Comparison of ENCODE assay signal across 1 cellular context in the genomic region with DNA sequence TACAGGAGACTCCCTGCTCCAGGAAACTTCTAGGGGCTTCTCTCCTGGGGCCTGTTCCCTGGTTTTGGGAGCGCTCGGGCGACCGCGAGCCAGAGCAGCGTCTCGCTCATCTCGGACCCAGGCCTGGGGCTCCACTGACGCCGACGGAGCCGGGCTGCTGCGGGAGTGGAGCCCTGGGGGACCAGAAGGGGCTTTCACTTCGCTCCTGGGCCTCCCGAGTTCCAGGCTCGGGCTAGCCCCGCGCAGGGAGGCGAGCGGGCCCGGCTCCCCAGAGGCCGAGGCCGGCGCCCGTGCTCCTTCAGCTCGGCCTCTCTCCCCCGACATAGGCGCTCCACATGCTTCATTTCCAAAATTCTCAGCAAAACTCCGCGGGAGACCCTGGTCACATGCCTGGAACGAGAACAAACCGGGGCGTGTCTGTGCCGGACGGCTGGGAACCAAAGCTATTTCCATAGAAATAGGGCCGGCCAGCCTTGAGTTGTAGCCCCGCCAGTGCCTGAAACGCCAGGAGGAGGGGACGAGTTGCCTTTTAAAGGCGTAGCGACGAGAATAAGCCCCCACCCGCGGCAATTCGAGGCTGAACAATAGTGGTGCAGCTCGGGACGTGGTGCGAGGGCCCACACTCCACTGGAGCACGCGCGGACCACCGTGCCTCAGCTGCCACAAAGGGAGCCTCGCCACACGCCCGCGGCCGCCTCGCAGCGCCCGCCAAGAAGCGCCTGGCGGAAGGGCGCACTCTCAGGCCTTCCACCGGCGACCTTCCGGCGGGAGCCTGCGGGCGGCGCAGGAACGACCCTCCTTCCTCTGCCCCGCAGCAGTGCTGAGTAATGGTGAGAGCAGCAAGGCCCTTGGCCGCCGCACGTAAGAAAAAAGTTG.
TF ChIP-seq lines count a peak whose summit lies in the region.

No MANE protein-coding gene starts in this region.

TF ChIP-seq in GM12878, 131 proteins besides CTCF, POLR2A, EP300 and RAD21 (continued from another document and continues in another):
- TF ChIP-seq, protein P1, sequence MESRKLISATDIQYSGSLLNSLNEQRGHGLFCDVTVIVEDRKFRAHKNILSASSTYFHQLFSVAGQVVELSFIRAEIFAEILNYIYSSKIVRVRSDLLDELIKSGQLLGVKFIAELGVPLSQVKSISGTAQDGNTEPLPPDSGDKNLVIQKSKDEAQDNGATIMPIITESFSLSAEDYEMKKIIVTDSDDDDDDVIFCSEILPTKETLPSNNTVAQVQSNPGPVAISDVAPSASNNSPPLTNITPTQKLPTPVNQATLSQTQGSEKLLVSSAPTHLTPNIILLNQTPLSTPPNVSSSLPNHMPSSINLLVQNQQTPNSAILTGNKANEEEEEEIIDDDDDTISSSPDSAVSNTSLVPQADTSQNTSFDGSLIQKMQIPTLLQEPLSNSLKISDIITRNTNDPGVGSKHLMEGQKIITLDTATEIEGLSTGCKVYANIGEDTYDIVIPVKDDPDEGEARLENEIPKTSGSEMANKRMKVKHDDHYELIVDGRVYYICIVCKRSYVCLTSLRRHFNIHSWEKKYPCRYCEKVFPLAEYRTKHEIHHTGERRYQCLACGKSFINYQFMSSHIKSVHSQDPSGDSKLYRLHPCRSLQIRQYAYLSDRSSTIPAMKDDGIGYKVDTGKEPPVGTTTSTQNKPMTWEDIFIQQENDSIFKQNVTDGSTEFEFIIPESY (IDR thresholded peaks at IDR 0.05): no peak
- TF ChIP-seq ASH2L (IDR thresholded peaks at IDR 0.05; ENCODE audit: borderline replicate concordance, low read depth) (no peak), FOXM1 (IDR thresholded peaks at IDR 0.05; ENCODE audit: low read depth, low read length) (no peak), PAX5 (IDR thresholded peaks at IDR 0.05; ENCODE audit: borderline replicate concordance, low read depth, low read length) (no peak), NR2C2 (IDR thresholded peaks at IDR 0.05; ENCODE audit: borderline replicate concordance, control insufficient read depth, insufficient read length, low read depth) (no peak), MYC (IDR thresholded peaks at IDR 0.05; ENCODE audit: insufficient read depth, insufficient read length, insufficient replicate concordance, low read length, severe bottlenecking) (peak; percentile 20), FOXK2 (IDR thresholded peaks at IDR 0.05) (no peak), IRF4 (IDR thresholded peaks at IDR 0.05; ENCODE audit: low read depth, low read length) (no peak), ZBTB11 (CRISPR knock-in tag; IDR thresholded peaks at IDR 0.05) (no peak), MTA2 (IDR thresholded peaks at IDR 0.05; ENCODE audit: low read depth) (no peak), GATAD2B (conservative IDR thresholded peaks at IDR 0.05; ENCODE audit: low read depth) (0 out of 2 replicates have a peak, but pooled peaks have one; percentile 89), FOS (IDR thresholded peaks at IDR 0.05; ENCODE audit: borderline replicate concordance, extremely low read depth, insufficient read length) (no peak), ESRRA (IDR thresholded peaks at IDR 0.05; ENCODE audit: low read length) (no peak), EGR1 (IDR thresholded peaks at IDR 0.05; ENCODE audit: borderline replicate concordance in 1 of 2, low read depth in 2 of 2, low read length in 2 of 2) (no peak), POLR2AphosphoS5 (IDR thresholded peaks at IDR 0.05; ENCODE audit: low read length) (peak; percentile 49; the same call in 1 of the 2 replicates), NR2C1 (IDR thresholded peaks at IDR 0.05) (no peak), YY1 (IDR thresholded peaks at IDR 0.05; ENCODE audit: low read depth, low read length) (no peak), CREB1 (IDR thresholded peaks at IDR 0.05; ENCODE audit: low read depth) (no peak), IKZF2 (IDR thresholded peaks at IDR 0.05) (0 out of 4 replicates have a peak, but pooled peaks of 1 of the 2 experiments have one; percentile 25), SIX5 (IDR thresholded peaks at IDR 0.05; ENCODE audit: low read depth, low read length, severe bottlenecking) (no peak), BCLAF1 (IDR thresholded peaks at IDR 0.05) (no peak), TARDBP (IDR thresholded peaks at IDR 0.05; ENCODE audit: borderline replicate concordance) (no peak), CHD2 (IDR thresholded peaks at IDR 0.05; ENCODE audit: borderline replicate concordance, low read depth, low read length) (no peak), SRF (IDR thresholded peaks at IDR 0.05; ENCODE audit: low read depth in 2 of 2, low read length in 2 of 2) (no peak), CBX5 (IDR thresholded peaks at IDR 0.05; ENCODE audit: low read depth) (0 out of 2 replicates have a peak, but pooled peaks have one; percentile 8), PRDM15 (CRISPR knock-in tag; IDR thresholded peaks at IDR 0.05) (no peak), MTA3 (IDR thresholded peaks at IDR 0.05; ENCODE audit: borderline replicate concordance, low read length) (no peak), MYB (IDR thresholded peaks at IDR 0.05; ENCODE audit: borderline replicate concordance, low read depth, low read length) (no peak), STAT3 (IDR thresholded peaks at IDR 0.05; ENCODE audit: low read depth, low read length) (no peak), POLR2AphosphoS2 (IDR thresholded peaks at IDR 0.05; ENCODE audit: low read depth, low read length) (no peak), BCL3 (IDR thresholded peaks at IDR 0.05; ENCODE audit: borderline replicate concordance, insufficient read depth, low read depth, low read length, poor library complexity, severe bottlenecking) (no peak), ETV6 (conservative IDR thresholded peaks at IDR 0.05 in 1 of 2, IDR thresholded peaks at IDR 0.05 in 1 of 2; ENCODE audit: borderline replicate concordance in 1 of 2, low read depth in 1 of 2) (0 out of 4 replicates have a peak, but pooled peaks of 1 of the 2 experiments have one; percentile 16), MLLT1 (IDR thresholded peaks at IDR 0.05) (peak; percentile 76; the same call in 1 of the 2 replicates)
- TF ChIP-seq, protein P2, sequence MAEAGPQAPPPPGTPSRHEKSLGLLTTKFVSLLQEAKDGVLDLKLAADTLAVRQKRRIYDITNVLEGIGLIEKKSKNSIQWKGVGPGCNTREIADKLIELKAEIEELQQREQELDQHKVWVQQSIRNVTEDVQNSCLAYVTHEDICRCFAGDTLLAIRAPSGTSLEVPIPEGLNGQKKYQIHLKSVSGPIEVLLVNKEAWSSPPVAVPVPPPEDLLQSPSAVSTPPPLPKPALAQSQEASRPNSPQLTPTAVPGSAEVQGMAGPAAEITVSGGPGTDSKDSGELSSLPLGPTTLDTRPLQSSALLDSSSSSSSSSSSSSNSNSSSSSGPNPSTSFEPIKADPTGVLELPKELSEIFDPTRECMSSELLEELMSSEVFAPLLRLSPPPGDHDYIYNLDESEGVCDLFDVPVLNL (IDR thresholded peaks at IDR 0.05; ENCODE audit: low read depth, low read length): no peak
- TF ChIP-seq, protein P3, sequence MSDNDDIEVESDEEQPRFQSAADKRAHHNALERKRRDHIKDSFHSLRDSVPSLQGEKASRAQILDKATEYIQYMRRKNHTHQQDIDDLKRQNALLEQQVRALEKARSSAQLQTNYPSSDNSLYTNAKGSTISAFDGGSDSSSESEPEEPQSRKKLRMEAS (IDR thresholded peaks at IDR 0.05; ENCODE audit: low read depth, low read length): no peak
- TF ChIP-seq, protein P4, sequence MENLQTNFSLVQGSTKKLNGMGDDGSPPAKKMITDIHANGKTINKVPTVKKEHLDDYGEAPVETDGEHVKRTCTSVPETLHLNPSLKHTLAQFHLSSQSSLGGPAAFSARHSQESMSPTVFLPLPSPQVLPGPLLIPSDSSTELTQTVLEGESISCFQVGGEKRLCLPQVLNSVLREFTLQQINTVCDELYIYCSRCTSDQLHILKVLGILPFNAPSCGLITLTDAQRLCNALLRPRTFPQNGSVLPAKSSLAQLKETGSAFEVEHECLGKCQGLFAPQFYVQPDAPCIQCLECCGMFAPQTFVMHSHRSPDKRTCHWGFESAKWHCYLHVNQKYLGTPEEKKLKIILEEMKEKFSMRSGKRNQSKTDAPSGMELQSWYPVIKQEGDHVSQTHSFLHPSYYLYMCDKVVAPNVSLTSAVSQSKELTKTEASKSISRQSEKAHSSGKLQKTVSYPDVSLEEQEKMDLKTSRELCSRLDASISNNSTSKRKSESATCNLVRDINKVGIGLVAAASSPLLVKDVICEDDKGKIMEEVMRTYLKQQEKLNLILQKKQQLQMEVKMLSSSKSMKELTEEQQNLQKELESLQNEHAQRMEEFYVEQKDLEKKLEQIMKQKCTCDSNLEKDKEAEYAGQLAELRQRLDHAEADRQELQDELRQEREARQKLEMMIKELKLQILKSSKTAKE (IDR thresholded peaks at IDR 0.05; ENCODE audit: low read depth, poor library complexity, severe bottlenecking): no peak
